8 cellular contexts compared by ENCODE assay signal in genomic region chr9:97853844-97854695, GRCh38. TPM values are rescaled to one million over a fixed set of nuclear protein-coding genes. Genes with fewer than 3 reads are reported as not detected.
DNase-seq lines count a peak whose midpoint lies in the region; ATAC-seq and TF ChIP-seq lines count a peak whose summit lies in the region.

No MANE protein-coding gene starts in this region.

- peak; percentile 31 for ATAC-seq in gastroesophageal sphincter
- ATAC-seq in GM18907 (IDR thresholded peaks at IDR 0.05; ENCODE audit: unreplicated experiment): no peak
- ATAC-seq in HG03175 (IDR thresholded peaks at IDR 0.05; ENCODE audit: unreplicated experiment): no peak

- 3% methylated on average over 12 of the region's 125 CpGs; no CpG with 5 or more reads in 1 of the 2 donors for WGBS in gastroesophageal sphincter (ENCODE audit: low coverage in 1 of 2), 2 donors

- no peaks in the 10 kb centered on the region for H3K36me3 ChIP-seq in gastroesophageal sphincter

- H3K9me3 ChIP-seq in gastroesophageal sphincter: peaks cover 0 to 10% (median 0%) of the 10 kb centered on the region in 3 donors

- H3K4me1 ChIP-seq in gastroesophageal sphincter: peaks cover 0 to 54% (median 21%) of the 10 kb centered on the region in 3 donors

- no peak overlapping the region for H3K27ac ChIP-seq in gastroesophageal sphincter
- H3K27ac ChIP-seq in skin epidermis: peak overlapping the region in 8 of 21 experiments; percentile 1 to 80 (median 37)

- peaks cover 100% of the 10 kb centered on the region for H3K27me3 ChIP-seq in gastroesophageal sphincter

- no peak for TF ChIP-seq CTCF in gastroesophageal sphincter (IDR thresholded peaks at IDR 0.05)

- TF ChIP-seq POLR2A in gastroesophageal sphincter (IDR thresholded peaks at IDR 0.05): no peak

- no peak for TF ChIP-seq EP300 in gastroesophageal sphincter (IDR thresholded peaks at IDR 0.05)

- DNase-seq in DMS 273 treated with DMSO at 0.1 percent for 48 hours (lab: John Stamatoyannopoulos, UW) (peak; percentile 27), NCI-H1930 (lab: John Stamatoyannopoulos, UW) (peak; percentile 70 to 79), Ammon's horn (ENCODE audit: low spot score) (no peak)
- peak; percentile 13 for DNase-seq in activated CD8-positive, alpha-beta memory T cell treated with anti-CD3 and anti-CD28 coated beads, Interleukin-2, amount 50 U/mL, for 24 hours (ENCODE audit: extremely low read depth)

- H3K4me3 ChIP-seq in gastroesophageal sphincter (peak overlapping the region in 1 of 2 donors; percentile 48), skin epidermis (peak overlapping the region; percentile 23 to 64 (median 52))

RNA-seq across cellular contexts. Expression of gene FOXE1, which starts 1.0 kb away (rescaled TPM):
- total RNA-seq in gastroesophageal sphincter: under 1 TPM in 2 of 4 donors, not detected in 2; 0.08 to 0.79 TPM
